Comparison of ENCODE assay signal across 23 cellular contexts in the genomic region with DNA sequence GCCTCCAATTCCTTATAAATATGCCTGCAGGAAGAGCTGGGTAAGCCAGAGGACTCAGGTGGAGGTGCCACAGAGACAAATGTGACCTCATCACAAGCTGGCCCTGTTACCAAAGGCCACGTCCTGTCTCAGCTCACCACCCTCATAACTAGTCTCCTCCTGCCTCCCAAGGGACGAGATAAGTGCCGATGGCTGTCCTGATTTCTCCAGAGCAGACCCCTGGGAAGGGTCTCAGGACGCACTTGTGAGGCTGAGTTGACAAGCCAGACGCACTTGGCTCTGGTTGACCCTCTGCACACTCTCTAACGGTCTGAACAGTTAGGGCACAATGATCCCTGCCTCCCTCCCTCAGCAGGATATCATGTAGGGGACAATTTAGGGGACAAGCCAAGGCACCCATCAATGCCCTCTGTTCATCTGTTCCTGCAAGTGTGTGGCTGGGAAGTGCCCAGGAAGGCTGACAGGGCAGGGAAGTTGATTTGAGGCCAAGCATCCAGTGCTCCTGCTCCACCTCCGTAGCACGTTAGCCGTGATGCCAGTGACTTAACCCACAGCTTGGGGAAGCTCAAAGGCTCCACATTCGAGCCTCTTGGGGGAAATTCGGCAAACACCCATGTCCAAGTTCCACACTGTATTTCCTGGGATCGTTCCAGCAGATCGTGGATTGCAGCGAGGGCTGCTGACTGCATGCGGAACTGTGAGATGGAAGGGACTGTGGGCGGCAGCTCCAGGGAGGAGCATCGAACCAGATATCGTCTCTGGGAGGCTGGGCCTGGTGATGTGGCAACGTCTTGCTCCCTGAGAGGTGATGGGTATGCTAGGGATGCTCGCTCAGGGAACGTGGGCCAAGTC. TPM values are rescaled to one million over a fixed set of nuclear protein-coding genes. Genes with fewer than 3 reads are reported as not detected.
"Had no signal": no experiment of that assay in that cellular context is flagged by ENCODE, and none has a peak within 500 bp of the region (broad histone marks: within the 10 kb centered on the region; RNA-seq: fewer than 3 reads in every experiment).

No MANE protein-coding gene starts in this region.

- H3K36me3 ChIP-seq: heart left ventricle, lower lobe of right lung, stomach, thoracic aorta had no signal

- H3K4me3 ChIP-seq: lower lobe of right lung had no signal

- H3K9me3 ChIP-seq: lower lobe of right lung had no signal

- H3K27ac ChIP-seq: lower lobe of right lung, thoracic aorta, VCaP had no signal

- DNase-seq: activated CD4-positive, alpha-beta T cell treated with anti-CD3 and anti-CD28 coated beads, Interleukin-2, amount 50 U/mL, for 1 hour; activated CD4-positive, CD25-positive, alpha-beta regulatory T cell treated with anti-CD3 and anti-CD28 coated beads, Interleukin-2, amount 50 U/mL, for 72 hours; activated CD8-positive, alpha-beta memory T cell treated with anti-CD3 and anti-CD28 coated beads, Interleukin-2, amount 50 U/mL, for 4 hours; activated effector memory CD4-positive, alpha-beta T cell treated with anti-CD3 and anti-CD28 coated beads, Interleukin-2, amount 50 U/mL, for 16 hours; activated naive CD4-positive, alpha-beta T cell treated with anti-CD3 and anti-CD28 coated beads, Interleukin-2, amount 50 U/mL, for 16 hours; activated T-cell treated with anti-CD3 and anti-CD28 coated beads, Interleukin-2, amount 50 U/mL, for 72 hours; aorta; cerebellar nuclear complex; cortex of kidney; erythroblast; foreskin melanocyte; immature natural killer cell; kidney glomerular epithelial cell; lower lobe of right lung; natural killer cell; retina; stimulated activated CD4-positive, alpha-beta T cell treated with anti-CD3 and anti-CD28 coated beads, Interleukin-4, amount 100 ng/mL, for 1 hour; stomach; T-helper 17 cell had no signal

- ATAC-seq: activated T-cell treated with anti-CD3 and anti-CD28 coated beads, Interleukin-2, amount 50 U/mL, for 72 hours; natural killer cell; T-helper 17 cell had no signal

- FAIRE-seq: endometrium had no signal

RNA-seq across cellular contexts. Expression of a gene that starts 2.8 kb away (rescaled TPM):
- total RNA-seq: lower lobe of right lung had no signal
- polyA plus RNA-seq: immature natural killer cell had no signal
